1 cellular context compared by ENCODE assay signal in genomic region chr3:66113542-66113941, GRCh38.
TF ChIP-seq lines count a peak whose summit lies in the region.

No MANE protein-coding gene starts in this region.

TF ChIP-seq in SK-N-SH treated with all-trans-retinoic acid at 6 μM for 48 hours, 23 proteins besides CTCF, POLR2A, EP300 and RAD21 (continued from another document):
- TF ChIP-seq TSHZ2 (CRISPR knock-in tag; IDR thresholded peaks at IDR 0.05), result no peak
- no peak for TF ChIP-seq GLIS3 (CRISPR knock-in tag; IDR thresholded peaks at IDR 0.05)
- no peak for TF ChIP-seq TCF4 (CRISPR knock-in tag; IDR thresholded peaks at IDR 0.05; ENCODE audit: borderline replicate concordance)
- no peak for TF ChIP-seq ZFP3 (CRISPR knock-in tag; IDR thresholded peaks at IDR 0.05)
- TF ChIP-seq ZC3H10 (CRISPR knock-in tag; IDR thresholded peaks at IDR 0.05), result no peak
- no peak for TF ChIP-seq CREB5 (CRISPR knock-in tag; IDR thresholded peaks at IDR 0.05; ENCODE audit: low read depth)
- no peak for TF ChIP-seq PPARA (CRISPR knock-in tag; IDR thresholded peaks at IDR 0.05; ENCODE audit: borderline replicate concordance)
